In the genomic region with DNA sequence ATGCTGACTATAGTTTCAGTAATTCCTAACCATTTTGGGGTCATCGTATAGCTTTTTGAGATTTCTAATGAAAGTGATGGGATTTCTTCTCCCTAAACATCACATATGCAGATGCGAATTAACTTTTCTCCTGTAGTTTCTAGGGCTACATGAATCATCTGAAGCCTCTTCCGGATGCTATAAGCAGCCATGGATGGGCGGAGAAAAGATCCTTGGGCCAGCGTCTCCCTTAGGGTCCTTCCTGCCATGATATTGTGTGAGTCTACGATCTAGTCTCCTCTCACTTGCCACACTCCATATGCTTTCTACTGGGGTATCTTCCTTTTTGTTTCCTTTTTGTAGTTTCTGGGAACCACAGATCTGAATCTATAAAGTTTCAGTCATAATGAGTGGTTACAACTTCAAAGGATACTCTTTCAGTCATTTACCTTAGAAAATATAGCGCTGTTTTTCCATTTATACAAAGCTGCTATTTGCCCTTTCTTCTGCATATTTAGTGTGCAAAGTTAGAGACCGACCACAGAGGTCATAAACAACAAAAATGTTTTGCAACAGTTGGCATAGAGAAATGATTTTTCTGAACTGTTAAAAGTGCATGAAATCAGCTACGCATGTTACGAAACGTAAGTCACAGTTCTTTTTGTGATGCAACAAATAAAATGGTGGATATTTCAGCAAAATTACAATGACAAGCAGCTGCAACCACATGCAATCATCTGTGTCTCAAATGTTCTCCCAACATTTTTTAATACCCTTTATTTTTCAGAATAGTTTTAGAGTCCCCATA, we compare ENCODE assay signal across 21 cellular contexts.
DNase-seq lines count a peak whose midpoint lies in the region; ATAC-seq and TF ChIP-seq lines count a peak whose summit lies in the region.
"Had no signal": no experiment of that assay in that cellular context is flagged by ENCODE, and none has a peak within 500 bp of the region (broad histone marks: within the 10 kb centered on the region; RNA-seq: fewer than 3 reads in every experiment).

No MANE protein-coding gene starts in this region.

- TF ChIP-seq POLR2A in NB4 (IDR thresholded peaks at IDR 0.05; ENCODE audit: extremely low read depth, insufficient read length) (no peak), heart left ventricle (IDR thresholded peaks at IDR 0.05) (no peak)

- H3K36me3 Mint-ChIP-seq in CD14-positive monocyte: no peaks in the 10 kb centered on the region

- DNase-seq in CD14-positive monocyte (ENCODE audit: low spot score) (no peak), NB4 (ENCODE audit: low read depth) (peak; percentile 80), SKM-1 treated with dmso at 0.1 percent for 144 hours (lab: John Stamatoyannopoulos, UW; ENCODE audit: unreplicated experiment) (peak; percentile 60), heart left ventricle (no peak), cardiac septum (ENCODE audit: low spot score) (no peak)
- DNase-seq: COR-L47, DMS153, EL, HFFc6, IMR-90, Karpas-422, MM.1S, NCI-H1436, NCI-H2081, NCI-H510A treated with DMSO at 0.1 percent for 48 hours, NCI-H82, SHP77 treated with DMSO at 0.1 percent for 48 hours, SW 1271 had no signal

- H3K27me3 ChIP-seq in liver (ENCODE audit: control insufficient read depth in 4 of 4, insufficient read depth in 4 of 4, low read length in 3 of 4): no peaks in the 10 kb centered on the region
- H3K27me3 ChIP-seq in heart left ventricle: no peaks in the 10 kb centered on the region

- H3K9me3 Mint-ChIP-seq in CD14-positive monocyte: peaks cover 0 to 6% (median 2%) of the 10 kb centered on the region in 7 donors

- WGBS in liver: 63% methylated on average over 11 of the region's 11 CpGs
- WGBS in heart left ventricle, 4 donors: 84 to 91% (median 86%) methylated on average over 11 of the region's 11 CpGs

- peaks cover 0 to 2% (median under 1%) of the 10 kb centered on the region in 3 donors for H3K27me3 Mint-ChIP-seq in CD14-positive monocyte (ENCODE audit: low read depth in 3 of 3)

- peak; percentile 18 to 35 for TF ChIP-seq RAD21 in liver (IDR thresholded peaks at IDR 0.05)

- no peak overlapping the region for H3K9ac ChIP-seq in liver (ENCODE audit: low read depth in 1 of 2, low read length in 2 of 2)

- TF ChIP-seq CTCF in CD14-positive monocyte (IDR thresholded peaks at IDR 0.05) (no peak), NB4 (IDR thresholded peaks at IDR 0.05; ENCODE audit: low read depth, low read length) (no peak), liver (IDR thresholded peaks at IDR 0.05; ENCODE audit: low read depth, low read length, missing input control) (no peak), heart left ventricle (IDR thresholded peaks at IDR 0.05) (no peak)

- H3K4me3 Mint-ChIP-seq in CD14-positive monocyte: peak overlapping the region; percentile 65 to 75
- H3K4me3 Mint-ChIP-seq: HFFc6 had no signal

- intact Hi-C loops in CD14-positive monocyte (cut with micrococcal nuclease): no loop called here
- intact Hi-C loops in heart left ventricle (cut with DNase I): no loop called here
- intact Hi-C loops in cardiac septum (cut with DNase I): no loop called here

- H3K4me3 ChIP-seq in NB4 (ENCODE audit: low read depth, low read length) (peak overlapping the region; percentile 54), liver (ENCODE audit: low read depth in 1 of 3, low read length in 3 of 3) (no peak overlapping the region), heart left ventricle (no peak overlapping the region)

- H3K27ac Mint-ChIP-seq in CD14-positive monocyte: peak overlapping the region; percentile 86 to 96 (median 92)
- H3K27ac Mint-ChIP-seq: HFFc6 had no signal

- H3K4me1 ChIP-seq in liver (ENCODE audit: control insufficient read depth in 4 of 4, insufficient read depth in 4 of 4, low read length in 3 of 4) (peaks cover 0 to 9% (median 6%) of the 10 kb centered on the region in 4 donors), heart left ventricle (no peaks in the 10 kb centered on the region)

- H3K36me3 ChIP-seq in liver (ENCODE audit: control insufficient read depth in 4 of 4, insufficient read depth in 3 of 4, low read depth in 1 of 4, low read length in 3 of 4) (no peaks in the 10 kb centered on the region), heart left ventricle (no peaks in the 10 kb centered on the region)

- peaks cover 38% of the 10 kb centered on the region for H3K4me1 Mint-ChIP-seq in CD14-positive monocyte

- H3K9me3 ChIP-seq in liver (ENCODE audit: control insufficient read depth in 4 of 4, low read length in 3 of 4) (no peaks in the 10 kb centered on the region), heart left ventricle (no peaks in the 10 kb centered on the region)

- ATAC-seq in heart left ventricle: no peak
- no peak for ATAC-seq in HG03439 (IDR thresholded peaks at IDR 0.05; ENCODE audit: unreplicated experiment)

- H3K27ac ChIP-seq in liver (ENCODE audit: low read depth in 1 of 2, low read length in 2 of 2) (peak overlapping the region in 1 of 2 donors; percentile 11), heart left ventricle (no peak overlapping the region)
- H3K27ac ChIP-seq: C4-2B had no signal

TF ChIP-seq in liver, 16 proteins besides CTCF, POLR2A, EP300 and RAD21:
- TF ChIP-seq JUND (IDR thresholded peaks at IDR 0.05) (peak in 1 of 2 donors; percentile 39), NR2F2 (IDR thresholded peaks at IDR 0.05) (no peak), EGR1 (IDR thresholded peaks at IDR 0.05; ENCODE audit: low read depth in 2 of 2) (peak in 1 of 2 donors; percentile 34), FOXA2 (IDR thresholded peaks at IDR 0.05) (peak; percentile 41), FOXA1 (IDR thresholded peaks at IDR 0.05) (no peak), YY1 (IDR thresholded peaks at IDR 0.05) (peak; percentile 95), HNF4G (IDR thresholded peaks at IDR 0.05) (no peak), HNF4A (conservative IDR thresholded peaks at IDR 0.05) (peak; percentile 38 to 70), RXRA (IDR thresholded peaks at IDR 0.05) (peak; percentile 38 to 69), GABPA (IDR thresholded peaks at IDR 0.05 in 1 of 2, conservative IDR thresholded peaks at IDR 0.05 in 1 of 2) (no peak), TAF1 (conservative IDR thresholded peaks at IDR 0.05) (no peak), SP1 (IDR thresholded peaks at IDR 0.05) (peak; percentile 27)
- TF ChIP-seq, protein P1, sequence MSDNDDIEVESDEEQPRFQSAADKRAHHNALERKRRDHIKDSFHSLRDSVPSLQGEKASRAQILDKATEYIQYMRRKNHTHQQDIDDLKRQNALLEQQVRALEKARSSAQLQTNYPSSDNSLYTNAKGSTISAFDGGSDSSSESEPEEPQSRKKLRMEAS (IDR thresholded peaks at IDR 0.05): peak; percentile 38
- TF ChIP-seq, protein P2, sequence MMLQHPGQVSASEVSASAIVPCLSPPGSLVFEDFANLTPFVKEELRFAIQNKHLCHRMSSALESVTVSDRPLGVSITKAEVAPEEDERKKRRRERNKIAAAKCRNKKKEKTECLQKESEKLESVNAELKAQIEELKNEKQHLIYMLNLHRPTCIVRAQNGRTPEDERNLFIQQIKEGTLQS (IDR thresholded peaks at IDR 0.05): peak; percentile 64
- TF ChIP-seq, protein P3, sequence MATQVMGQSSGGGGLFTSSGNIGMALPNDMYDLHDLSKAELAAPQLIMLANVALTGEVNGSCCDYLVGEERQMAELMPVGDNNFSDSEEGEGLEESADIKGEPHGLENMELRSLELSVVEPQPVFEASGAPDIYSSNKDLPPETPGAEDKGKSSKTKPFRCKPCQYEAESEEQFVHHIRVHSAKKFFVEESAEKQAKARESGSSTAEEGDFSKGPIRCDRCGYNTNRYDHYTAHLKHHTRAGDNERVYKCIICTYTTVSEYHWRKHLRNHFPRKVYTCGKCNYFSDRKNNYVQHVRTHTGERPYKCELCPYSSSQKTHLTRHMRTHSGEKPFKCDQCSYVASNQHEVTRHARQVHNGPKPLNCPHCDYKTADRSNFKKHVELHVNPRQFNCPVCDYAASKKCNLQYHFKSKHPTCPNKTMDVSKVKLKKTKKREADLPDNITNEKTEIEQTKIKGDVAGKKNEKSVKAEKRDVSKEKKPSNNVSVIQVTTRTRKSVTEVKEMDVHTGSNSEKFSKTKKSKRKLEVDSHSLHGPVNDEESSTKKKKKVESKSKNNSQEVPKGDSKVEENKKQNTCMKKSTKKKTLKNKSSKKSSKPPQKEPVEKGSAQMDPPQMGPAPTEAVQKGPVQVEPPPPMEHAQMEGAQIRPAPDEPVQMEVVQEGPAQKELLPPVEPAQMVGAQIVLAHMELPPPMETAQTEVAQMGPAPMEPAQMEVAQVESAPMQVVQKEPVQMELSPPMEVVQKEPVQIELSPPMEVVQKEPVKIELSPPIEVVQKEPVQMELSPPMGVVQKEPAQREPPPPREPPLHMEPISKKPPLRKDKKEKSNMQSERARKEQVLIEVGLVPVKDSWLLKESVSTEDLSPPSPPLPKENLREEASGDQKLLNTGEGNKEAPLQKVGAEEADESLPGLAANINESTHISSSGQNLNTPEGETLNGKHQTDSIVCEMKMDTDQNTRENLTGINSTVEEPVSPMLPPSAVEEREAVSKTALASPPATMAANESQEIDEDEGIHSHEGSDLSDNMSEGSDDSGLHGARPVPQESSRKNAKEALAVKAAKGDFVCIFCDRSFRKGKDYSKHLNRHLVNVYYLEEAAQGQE (IDR thresholded peaks at IDR 0.05): peak; percentile 57
- TF ChIP-seq, protein P4, sequence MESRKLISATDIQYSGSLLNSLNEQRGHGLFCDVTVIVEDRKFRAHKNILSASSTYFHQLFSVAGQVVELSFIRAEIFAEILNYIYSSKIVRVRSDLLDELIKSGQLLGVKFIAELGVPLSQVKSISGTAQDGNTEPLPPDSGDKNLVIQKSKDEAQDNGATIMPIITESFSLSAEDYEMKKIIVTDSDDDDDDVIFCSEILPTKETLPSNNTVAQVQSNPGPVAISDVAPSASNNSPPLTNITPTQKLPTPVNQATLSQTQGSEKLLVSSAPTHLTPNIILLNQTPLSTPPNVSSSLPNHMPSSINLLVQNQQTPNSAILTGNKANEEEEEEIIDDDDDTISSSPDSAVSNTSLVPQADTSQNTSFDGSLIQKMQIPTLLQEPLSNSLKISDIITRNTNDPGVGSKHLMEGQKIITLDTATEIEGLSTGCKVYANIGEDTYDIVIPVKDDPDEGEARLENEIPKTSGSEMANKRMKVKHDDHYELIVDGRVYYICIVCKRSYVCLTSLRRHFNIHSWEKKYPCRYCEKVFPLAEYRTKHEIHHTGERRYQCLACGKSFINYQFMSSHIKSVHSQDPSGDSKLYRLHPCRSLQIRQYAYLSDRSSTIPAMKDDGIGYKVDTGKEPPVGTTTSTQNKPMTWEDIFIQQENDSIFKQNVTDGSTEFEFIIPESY (IDR thresholded peaks at IDR 0.05): no peak
TF ChIP-seq in liver: peak in this region for 10.

Comparison
In these comparisons a context has a peak if more than half of its experiments do, and no peak if none do; other contexts are left out.
1. DNase-seq: peak in NB4 (single experiment) and SKM-1 treated with dmso at 0.1 percent for 144 hours (single experiment); none in CD14-positive monocyte (single experiment), heart left ventricle (0 of 5) and cardiac septum (single experiment).